1 cellular context compared by ENCODE assay signal in genomic region chr10:98446656-98447221, GRCh38.
TF ChIP-seq lines count a peak whose summit lies in the region.

Gene HPS1 (minus strand): TSS chr10:98446935. CDS start chr10:98443240, 3,695 bp downstream.

TF ChIP-seq in HepG2, 621 proteins besides CTCF, POLR2A, EP300 and RAD21 (continued from another document and continues in another):
- no peak for TF ChIP-seq SP1 (IDR thresholded peaks at IDR 0.05)
- TF ChIP-seq SP1 (CRISPR knock-in tag; IDR thresholded peaks at IDR 0.05) = no peak
- TF ChIP-seq THRA (CRISPR knock-in tag; IDR thresholded peaks at IDR 0.05; ENCODE audit: borderline replicate concordance) = no peak; the same call in 1 of the 2 replicates
- TF ChIP-seq ZZZ3 (CRISPR knock-in tag; IDR thresholded peaks at IDR 0.05; ENCODE audit: borderline replicate concordance) = no peak
- no peak for TF ChIP-seq ZNF460 (CRISPR knock-in tag; IDR thresholded peaks at IDR 0.05; ENCODE audit: borderline replicate concordance)
- no peak for TF ChIP-seq ZNF598 (CRISPR knock-in tag; IDR thresholded peaks at IDR 0.05; ENCODE audit: borderline replicate concordance)
- TF ChIP-seq ZNF761 (CRISPR knock-in tag; conservative IDR thresholded peaks at IDR 0.05) = no peak
- peak; percentile 34; the same call in 1 of the 2 replicates for TF ChIP-seq KDM2A (CRISPR knock-in tag; IDR thresholded peaks at IDR 0.05; ENCODE audit: borderline replicate concordance, low read depth)
- no peak for TF ChIP-seq ZNF792 (CRISPR knock-in tag; IDR thresholded peaks at IDR 0.05)
- TF ChIP-seq ATF6 (CRISPR knock-in tag; conservative IDR thresholded peaks at IDR 0.05) = no peak
- TF ChIP-seq SIX1 (CRISPR knock-in tag; IDR thresholded peaks at IDR 0.05; ENCODE audit: borderline replicate concordance) = no peak
- no peak for TF ChIP-seq ZFP36 (IDR thresholded peaks at IDR 0.05; ENCODE audit: borderline replicate concordance, low read depth, low read length, partially characterized antibody)
- 0 out of 2 replicates have a peak, but pooled peaks have one; percentile 28 for TF ChIP-seq ZNF619 (CRISPR knock-in tag; IDR thresholded peaks at IDR 0.05)
- TF ChIP-seq KLF6 (CRISPR knock-in tag; IDR thresholded peaks at IDR 0.05) = no peak
- 0 out of 2 replicates have a peak, but pooled peaks have one; percentile 58 for TF ChIP-seq U2AF2 (IDR thresholded peaks at IDR 0.05; ENCODE audit: low read depth, low read length)
- peak; percentile 57; the same call in 1 of the 2 replicates for TF ChIP-seq SP4 (CRISPR knock-in tag; IDR thresholded peaks at IDR 0.05)
- TF ChIP-seq ZNF329 (CRISPR knock-in tag; IDR thresholded peaks at IDR 0.05; ENCODE audit: low read depth) = no peak
- TF ChIP-seq RFXANK (CRISPR knock-in tag; IDR thresholded peaks at IDR 0.05) = no peak
- no peak for TF ChIP-seq MLLT10 (CRISPR knock-in tag; IDR thresholded peaks at IDR 0.05)
- no peak for TF ChIP-seq KAT7 (CRISPR knock-in tag; IDR thresholded peaks at IDR 0.05; ENCODE audit: borderline replicate concordance)
- TF ChIP-seq ZBTB44 (CRISPR knock-in tag; IDR thresholded peaks at IDR 0.05) = no peak
- TF ChIP-seq ZBTB43 (CRISPR knock-in tag; conservative IDR thresholded peaks at IDR 0.05) = 0 out of 2 replicates have a peak, but pooled peaks have one; percentile 39
- 0 out of 2 replicates have a peak, but pooled peaks have one; percentile 46 for TF ChIP-seq SMAD1 (CRISPR knock-in tag; IDR thresholded peaks at IDR 0.05; ENCODE audit: borderline replicate concordance, low read depth)
- TF ChIP-seq GTF3A (CRISPR knock-in tag; conservative IDR thresholded peaks at IDR 0.05) = no peak
- no peak for TF ChIP-seq MTERF4 (CRISPR knock-in tag; IDR thresholded peaks at IDR 0.05)
- no peak for TF ChIP-seq THAP9 (CRISPR knock-in tag; IDR thresholded peaks at IDR 0.05; ENCODE audit: borderline replicate concordance)
- no peak for TF ChIP-seq ZNF773 (CRISPR knock-in tag; IDR thresholded peaks at IDR 0.05; ENCODE audit: borderline replicate concordance)
- no peak for TF ChIP-seq ZEB1 (IDR thresholded peaks at IDR 0.05; ENCODE audit: insufficient replicate concordance, low read depth)
- no peak for TF ChIP-seq GLMP (CRISPR knock-in tag; IDR thresholded peaks at IDR 0.05; ENCODE audit: borderline replicate concordance)
- TF ChIP-seq ZNF552 (CRISPR knock-in tag; IDR thresholded peaks at IDR 0.05; ENCODE audit: borderline replicate concordance) = no peak
- 0 out of 2 replicates have a peak, but pooled peaks have one; percentile 24 for TF ChIP-seq ZNF264 (CRISPR knock-in tag; IDR thresholded peaks at IDR 0.05)
- no peak for TF ChIP-seq ZNF101 (CRISPR knock-in tag; IDR thresholded peaks at IDR 0.05; ENCODE audit: borderline replicate concordance, low read depth)
- no peak; the same call in 1 of the 2 replicates for TF ChIP-seq PAXIP1 (CRISPR knock-in tag; conservative IDR thresholded peaks at IDR 0.05)
- no peak for TF ChIP-seq ZNF362 (CRISPR knock-in tag; IDR thresholded peaks at IDR 0.05; ENCODE audit: borderline replicate concordance)
- peak; percentile 20 for TF ChIP-seq SRSF1 (optimal IDR thresholded peaks at IDR 0.05; ENCODE audit: low read depth, low read length)
- no peak for TF ChIP-seq ZFP41 (CRISPR knock-in tag; IDR thresholded peaks at IDR 0.05; ENCODE audit: borderline replicate concordance)
- TF ChIP-seq ELF4 (CRISPR knock-in tag; IDR thresholded peaks at IDR 0.05; ENCODE audit: borderline replicate concordance) = peak; percentile 33; the same call in 1 of the 2 replicates
- TF ChIP-seq ATF1 (CRISPR knock-in tag; IDR thresholded peaks at IDR 0.05) = no peak
- TF ChIP-seq ZBTB33 (CRISPR knock-in tag; IDR thresholded peaks at IDR 0.05) = no peak
- TF ChIP-seq BORCS8-MEF2B (CRISPR knock-in tag; IDR thresholded peaks at IDR 0.05) = no peak
- no peak for TF ChIP-seq RARA (CRISPR knock-in tag; IDR thresholded peaks at IDR 0.05)
